In genomic region chr9:127963359-127964064, GRCh38 we compare ENCODE assay signal across 9 cellular contexts. TPM values are rescaled to one million over a fixed set of nuclear protein-coding genes. Genes with fewer than 3 reads are reported as not detected.
DNase-seq lines count a peak whose midpoint lies in the region; ATAC-seq and TF ChIP-seq lines count a peak whose summit lies in the region.
"Had no signal": no experiment of that assay in that cellular context is flagged by ENCODE, and none has a peak within 500 bp of the region (broad histone marks: within the 10 kb centered on the region; RNA-seq: fewer than 3 reads in every experiment).

No MANE protein-coding gene starts in this region.

- H3K4me1 ChIP-seq in mammary epithelial cell (ENCODE audit: insufficient read depth, low read length) (peaks cover 50% of the 10 kb centered on the region), mucosa of descending colon (ENCODE audit: low read depth) (peaks cover 59% of the 10 kb centered on the region), transverse colon (peaks cover 79 to 90% (median 86%) of the 10 kb centered on the region in 4 donors)

- H2AFZ ChIP-seq in mammary epithelial cell (ENCODE audit: low read depth, low read length), result no peak overlapping the region

- H3K27me3 ChIP-seq in mammary epithelial cell (ENCODE audit: insufficient read depth, low read length) (no peaks in the 10 kb centered on the region), transverse colon (no peaks in the 10 kb centered on the region)

- no peak overlapping the region for H3K4me2 ChIP-seq in mammary epithelial cell (ENCODE audit: insufficient read depth, low read depth, low read length)

- peaks cover 12% of the 10 kb centered on the region for H3K36me3 Mint-ChIP-seq in MCF 10A (ENCODE audit: insufficient read depth, unreplicated experiment)
- H3K36me3 Mint-ChIP-seq in activated naive CD8-positive, alpha-beta T cell treated with anti-CD3 and anti-CD28 coated beads, Interleukin-2, amount 10 ng/mL, durations not matched to agents 7 days and 5 days, result peaks cover 31% of the 10 kb centered on the region

- TF ChIP-seq CTCF in MCF 10A (IDR thresholded peaks at IDR 0.05; ENCODE audit: unreplicated experiment), result no peak
- no peak for TF ChIP-seq CTCF in mammary epithelial cell (conservative IDR thresholded peaks at IDR 0.05 in 1 of 2, IDR thresholded peaks at IDR 0.05 in 1 of 2; ENCODE audit: extremely low read depth in 1 of 2, insufficient read depth in 1 of 2, low read depth in 1 of 2, low read length in 2 of 2)
- TF ChIP-seq CTCF in mucosa of descending colon (IDR thresholded peaks at IDR 0.05), result no peak
- TF ChIP-seq CTCF in transverse colon (IDR thresholded peaks at IDR 0.05), result no peak

- TF ChIP-seq POLR2A in transverse colon (IDR thresholded peaks at IDR 0.05), result no peak

- H3K9me3 ChIP-seq in mammary epithelial cell (replicated peaks; ENCODE audit: insufficient read depth, low read length) (no peaks in the 10 kb centered on the region), mucosa of descending colon (no peaks in the 10 kb centered on the region), transverse colon (no peaks in the 10 kb centered on the region)

- H3K9ac ChIP-seq in mammary epithelial cell (ENCODE audit: insufficient read depth, low read length), result no peak overlapping the region

- DNase-seq in MCF 10A (ENCODE audit: unreplicated experiment) (no peak), mammary epithelial cell (no peak), mucosa of descending colon (peak in 2 of 3 donors; percentile 52 to 61), transverse colon (no peak), NCI-H128 (lab: John Stamatoyannopoulos, UW; ENCODE audit: unreplicated experiment) (no peak)
- DNase-seq in activated naive CD8-positive, alpha-beta T cell treated with anti-CD3 and anti-CD28 coated beads, Interleukin-2, amount 10 ng/mL, durations not matched to agents 7 days and 5 days, result no peak
- DNase-seq in activated CD8-positive, alpha-beta memory T cell treated with anti-CD3 and anti-CD28 coated beads, Interleukin-2, amount 50 U/mL, for 4 hours, result no peak
- no peak for DNase-seq in central memory CD4-positive, alpha-beta T cell
- DNase-seq: NCI-H187 had no signal

- intact Hi-C loops in MCF 10A (cut with micrococcal nuclease) (no loop called here), mammary epithelial cell (cut with micrococcal nuclease) (no loop called here), mucosa of descending colon (cut with DNase I, micrococcal nuclease) (no loop called here), transverse colon (cut with DNase I; ENCODE audit: low total_unique reads) (no loop called here)

- peaks cover 46% of the 10 kb centered on the region for H3K4me1 Mint-ChIP-seq in MCF 10A (ENCODE audit: insufficient read depth, unreplicated experiment)
- H3K4me1 Mint-ChIP-seq in activated naive CD8-positive, alpha-beta T cell treated with anti-CD3 and anti-CD28 coated beads, Interleukin-2, amount 10 ng/mL, durations not matched to agents 7 days and 5 days, result peaks cover 83% of the 10 kb centered on the region

- in situ Hi-C loops in mammary epithelial cell (cut with MboI; ENCODE audit: low sequenced_read_pairs in 2 of 2), result no loop called here
- in situ Hi-C loops in transverse colon (cut with MboI; ENCODE audit: low pct_ligation_motif_present in 1 of 4, low pct_unique_long_range_greater_than_20kb in 1 of 4, low sequenced_read_pairs in 3 of 4), result loop anchor here in 1 of 4 donors (25.0 kb wide), 1 partner anchor 149 kb away; no protein-coding TSS in a partner anchor

- TF ChIP-seq EP300 in transverse colon (IDR thresholded peaks at IDR 0.05; ENCODE audit: low read depth), result peak; percentile 66

- peaks cover 53% of the 10 kb centered on the region for H3K79me2 ChIP-seq in mammary epithelial cell (ENCODE audit: insufficient read depth, low read length)

- H3K27ac ChIP-seq in mammary epithelial cell (ENCODE audit: insufficient read depth, low read depth, low read length) (no peak overlapping the region), transverse colon (peak overlapping the region; percentile 94 to 98 (median 98))

- no peaks in the 10 kb centered on the region for H3K9me3 Mint-ChIP-seq in MCF 10A (ENCODE audit: unreplicated experiment)
- no peaks in the 10 kb centered on the region for H3K9me3 Mint-ChIP-seq in activated naive CD8-positive, alpha-beta T cell treated with anti-CD3 and anti-CD28 coated beads, Interleukin-2, amount 10 ng/mL, durations not matched to agents 7 days and 5 days

- no peaks in the 10 kb centered on the region for H4K20me1 ChIP-seq in mammary epithelial cell (ENCODE audit: insufficient read depth, low read length)

- no peak overlapping the region for H3K4me3 Mint-ChIP-seq in MCF 10A (ENCODE audit: unreplicated experiment)
- peak overlapping the region; percentile 85 for H3K4me3 Mint-ChIP-seq in activated naive CD8-positive, alpha-beta T cell treated with anti-CD3 and anti-CD28 coated beads, Interleukin-2, amount 10 ng/mL, durations not matched to agents 7 days and 5 days

- dilution Hi-C loops in mammary epithelial cell (cut with HindIII; ENCODE audit: low sequenced_read_pairs), result loop anchor here (5.0 kb wide), 1 partner anchor 91 kb away; no protein-coding TSS in a partner anchor

- CTCF ChIA-PET in MCF 10A (lab: Yijun Ruan, JAX), result interaction anchor here (0.5 to 5.1 kb wide), 6 partner anchors 9 to 162 kb away, joined by 3 to 26 read pairs (median 4); no protein-coding TSS in a partner anchor
- CTCF ChIA-PET in mammary epithelial cell (lab: Charles Lee; ENCODE audit: low non-redundant PET), result no interaction called here

- H3K27me3 Mint-ChIP-seq in MCF 10A (ENCODE audit: insufficient read depth, unreplicated experiment), result no peaks in the 10 kb centered on the region
- no peaks in the 10 kb centered on the region for H3K27me3 Mint-ChIP-seq in activated naive CD8-positive, alpha-beta T cell treated with anti-CD3 and anti-CD28 coated beads, Interleukin-2, amount 10 ng/mL, durations not matched to agents 7 days and 5 days

- no peaks in the 10 kb centered on the region for H3K36me3 ChIP-seq in mammary epithelial cell (ENCODE audit: insufficient read depth, low read length)
- H3K36me3 ChIP-seq in mucosa of descending colon (ENCODE audit: low read depth), result no peaks in the 10 kb centered on the region
- H3K36me3 ChIP-seq in transverse colon, result no peaks in the 10 kb centered on the region

- no peak for ATAC-seq in activated naive CD8-positive, alpha-beta T cell treated with anti-CD3 and anti-CD28 coated beads, Interleukin-2, amount 10 ng/mL, durations not matched to agents 7 days and 5 days (ENCODE audit: low read depth)
- no peak for ATAC-seq in mucosa of descending colon

- H3K4me3 ChIP-seq in mammary epithelial cell (replicated peaks in 1 of 3; ENCODE audit: insufficient read depth in 1 of 3, low read depth in 2 of 3, low read length in 3 of 3) (no peak overlapping the region), mucosa of descending colon (no peak overlapping the region), transverse colon (no peak overlapping the region)

- WGBS in mammary epithelial cell (ENCODE audit: low coverage, missing lambda C conversion rate), result 86% methylated on average over 14 of the region's 19 CpGs
- 65% methylated on average over 18 of the region's 19 CpGs; no CpG with 5 or more reads in 1 of the 2 donors for WGBS in transverse colon (ENCODE audit: low coverage in 1 of 2), 2 donors

- H3K27ac Mint-ChIP-seq in MCF 10A (ENCODE audit: low read depth, unreplicated experiment), result peak overlapping the region; percentile 57
- peak overlapping the region; percentile 76 for H3K27ac Mint-ChIP-seq in activated naive CD8-positive, alpha-beta T cell treated with anti-CD3 and anti-CD28 coated beads, Interleukin-2, amount 10 ng/mL, durations not matched to agents 7 days and 5 days

- POLR2A ChIA-PET in MCF 10A (lab: Yijun Ruan, JAX), result interaction anchor here (0.6 to 11.1 kb wide), 2 partner anchors 11 to 15 kb away, joined by 5 to 86 read pairs; partner anchors contain the start of gene EEIG1
- POLR2A ChIA-PET in activated naive CD8-positive, alpha-beta T cell treated with anti-CD3 and anti-CD28 coated beads, Interleukin-2, amount 10 ng/mL, durations not matched to agents 7 days and 5 days (lab: Charles Lee), result interaction anchor here (0.6 to 1.7 kb wide), 5 partner anchors 11 to 164 kb away, joined by 3 to 6 read pairs (median 3); partner anchors contain the start of genes EEIG1 and PTGES2

- BruUV-seq in MCF 10A (replicated peaks; lab: Mats Ljungman, UMichigan), result no TSS peak
- BruUV-seq in mammary epithelial cell (replicated peaks; lab: Mats Ljungman, UMichigan), result no TSS peak

RNA-seq across cellular contexts. Expression of gene EEIG1, which starts 17.3 kb away (rescaled TPM):
- 17.5 and 23.9 TPM in 2 replicates for total RNA-seq in MCF 10A (2022)
- 10 to 100 TPM; 23.0 to 29.3 TPM for total RNA-seq in mammary epithelial cell
- polyA plus RNA-seq in mammary epithelial cell, result 17.1 TPM
- 11.3 TPM for polyA minus RNA-seq in mammary epithelial cell
- total RNA-seq in activated naive CD8-positive, alpha-beta T cell treated with anti-CD3 and anti-CD28 coated beads, Interleukin-2, amount 10 ng/mL, durations not matched to agents 7 days and 5 days, result 100 to 1,000 TPM; 329 to 366 TPM
- total RNA-seq in mucosa of descending colon, result 100 to 1,000 TPM; 127 to 168 (median 144) TPM
- 100 to 1,000 TPM in 2 of 4 donors, 10 to 100 TPM in 2; 77.0 to 230 (median 96.7) TPM for total RNA-seq in transverse colon

RNA-seq across cellular contexts. Expression of gene DPM2, which starts 25.9 kb away (rescaled TPM):
- 41.5 and 41.8 TPM in 2 replicates for total RNA-seq in MCF 10A (2022)
- total RNA-seq in mammary epithelial cell, result 10 to 100 TPM; 10.0 to 48.7 TPM
- polyA plus RNA-seq in mammary epithelial cell, result 45.2 TPM
- polyA minus RNA-seq in mammary epithelial cell, result 74.8 TPM
- 10 to 100 TPM; 49.2 to 54.2 TPM for total RNA-seq in activated naive CD8-positive, alpha-beta T cell treated with anti-CD3 and anti-CD28 coated beads, Interleukin-2, amount 10 ng/mL, durations not matched to agents 7 days and 5 days
- total RNA-seq in mucosa of descending colon, result 10 to 100 TPM; 23.0 to 30.4 (median 29.4) TPM
- 100 to 1,000 TPM in 1 of 4 donors, 10 to 100 TPM in 3; 20.6 to 249 (median 26.3) TPM for total RNA-seq in transverse colon

RNA-seq across cellular contexts. Expression of gene PIP5KL1, which starts 32.9 kb away (rescaled TPM):
- total RNA-seq in MCF 10A (2022) (4.0 and 5.7 TPM in 2 replicates), mammary epithelial cell (10 to 100 TPM in 1 of 2 donors, 1 to 10 TPM in 1; 6.7 to 11.8 TPM), mucosa of descending colon (1 to 10 TPM in 2 of 3 donors, under 1 TPM in 1; 0.58 to 1.9 (median 1.1) TPM), transverse colon (1 to 10 TPM in 1 of 4 donors, not detected in 3; 4.6 TPM)
- polyA plus RNA-seq in mammary epithelial cell, result 4.4 TPM
- polyA minus RNA-seq in mammary epithelial cell, result 0.41 TPM
- total RNA-seq in activated naive CD8-positive, alpha-beta T cell treated with anti-CD3 and anti-CD28 coated beads, Interleukin-2, amount 10 ng/mL, durations not matched to agents 7 days and 5 days, result 1 to 10 TPM; 1.5 to 1.9 TPM

RNA-seq across cellular contexts. Expression of gene ST6GALNAC4, which starts 46.7 kb away (rescaled TPM):
- 36.3 and 39.5 TPM in 2 replicates for total RNA-seq in MCF 10A (2022)
- total RNA-seq in mammary epithelial cell, result 10 to 100 TPM; 14.3 to 19.6 TPM
- 21.9 TPM for polyA plus RNA-seq in mammary epithelial cell
- polyA minus RNA-seq in mammary epithelial cell, result 50.2 TPM
- total RNA-seq in activated naive CD8-positive, alpha-beta T cell treated with anti-CD3 and anti-CD28 coated beads, Interleukin-2, amount 10 ng/mL, durations not matched to agents 7 days and 5 days, result 10 to 100 TPM; 51.1 to 59.5 TPM
- total RNA-seq in mucosa of descending colon, result 10 to 100 TPM; 31.0 to 39.2 (median 37.2) TPM
- total RNA-seq in transverse colon, result 10 to 100 TPM; 16.7 to 66.1 (median 47.3) TPM

Comparison
In these comparisons a context has a peak if more than half of its experiments do, and no peak if none do; other contexts are left out.
1. DNase-seq: peak in mucosa of descending colon (2 of 3); none in MCF 10A (single experiment), mammary epithelial cell (single experiment), activated naive CD8-positive, alpha-beta T cell treated with anti-CD3 and anti-CD28 coated beads, Interleukin-2, amount 10 ng/mL, durations not matched to agents 7 days and 5 days (single experiment), transverse colon (single experiment), NCI-H128 (single experiment), activated CD8-positive, alpha-beta memory T cell treated with anti-CD3 and anti-CD28 coated beads, Interleukin-2, amount 50 U/mL, for 4 hours (single experiment) and central memory CD4-positive, alpha-beta T cell (single experiment).